In genomic region chr18:59303006-59303405, GRCh38 we compare ENCODE assay signal across 22 cellular contexts. TPM values are rescaled to one million over a fixed set of nuclear protein-coding genes. Genes with fewer than 3 reads are reported as not detected.
DNase-seq lines count a peak whose midpoint lies in the region; ATAC-seq and TF ChIP-seq lines count a peak whose summit lies in the region.
"Had no signal": no experiment of that assay in that cellular context is flagged by ENCODE, and none has a peak within 500 bp of the region (broad histone marks: within the 10 kb centered on the region; RNA-seq: fewer than 3 reads in every experiment).

No MANE protein-coding gene starts in this region.

- H2AFZ ChIP-seq in osteoblast (ENCODE audit: low read length) = no peak overlapping the region

- no peak overlapping the region for H3K4me3 ChIP-seq in osteoblast (ENCODE audit: insufficient read depth, low read length)

- TF ChIP-seq CTCF in osteoblast (IDR thresholded peaks at IDR 0.05; ENCODE audit: extremely low read depth, low read depth, low read length) = no peak

- ATAC-seq in GM19452 (IDR thresholded peaks at IDR 0.05; ENCODE audit: unreplicated experiment) = no peak
- ATAC-seq: HCT116 had no signal

- peaks cover 64% of the 10 kb centered on the region for H3K27me3 ChIP-seq in osteoblast (ENCODE audit: insufficient read depth, low read length)
- H3K27me3 ChIP-seq: BE2C had no signal

- H4K20me1 ChIP-seq in osteoblast (ENCODE audit: insufficient read depth, low read length) = no peaks in the 10 kb centered on the region

- DNase-seq in NCI-H524 (lab: John Stamatoyannopoulos, UW) (peak; percentile 93 to 97), NCI-H82 (lab: John Stamatoyannopoulos, UW) (peak; percentile 75), osteoblast (ENCODE audit: insufficient read length, low spot score, missing footprints) (peak; percentile 27), NCI-H446 treated with DMSO at 0.1 percent for 48 hours (lab: John Stamatoyannopoulos, UW) (no peak)
- no peak for DNase-seq in activated CD4-positive, CD25-positive, alpha-beta regulatory T cell treated with anti-CD3 and anti-CD28 coated beads, Interleukin-2, amount 50 U/mL, for 72 hours
- DNase-seq: ACHN; BE2C; C1 segment of cervical spinal cord; CD4-positive, CD25-positive, alpha-beta regulatory T cell; CD8-positive, alpha-beta memory T cell; COR-L47; DMS153; DMS79; GDM1; GOT3; H7; HFFc6 had no signal

- no peak overlapping the region for H3K4me2 ChIP-seq in osteoblast (ENCODE audit: insufficient read depth, low read length)

- no peak overlapping the region for H3K27ac ChIP-seq in osteoblast (ENCODE audit: low read depth, low read length)
- H3K27ac ChIP-seq: HL-60 had no signal

- no peaks in the 10 kb centered on the region for H3K9me3 ChIP-seq in osteoblast (ENCODE audit: low read depth, low read length)
- H3K9me3 ChIP-seq: BE2C had no signal

- H3K36me3 ChIP-seq in osteoblast (ENCODE audit: insufficient read depth, low read length) = no peaks in the 10 kb centered on the region
- H3K36me3 ChIP-seq: BE2C had no signal

- H3K79me2 ChIP-seq in osteoblast (ENCODE audit: insufficient read depth, low read length) = no peaks in the 10 kb centered on the region

- peaks cover under 1% of the 10 kb centered on the region for H3K4me1 ChIP-seq in osteoblast (ENCODE audit: insufficient read depth, low read length)
- H3K4me1 ChIP-seq: BE2C had no signal

RNA-seq across cellular contexts. Expression of gene CPLX4, which starts 15.4 kb away (rescaled TPM):
- total RNA-seq in osteoblast = not detected in 2 replicates
- total RNA-seq: CD4-positive, CD25-positive, alpha-beta regulatory T cell; CD8-positive, alpha-beta memory T cell; Daoy; H7; HFFc6; HT1080 had no signal

RNA-seq across cellular contexts. Expression of gene RAX, which starts 29.8 kb away (rescaled TPM):
- total RNA-seq in osteoblast = not detected in 2 replicates
- total RNA-seq: CD4-positive, CD25-positive, alpha-beta regulatory T cell; CD8-positive, alpha-beta memory T cell; Daoy; H7; HFFc6; HT1080 had no signal

RNA-seq across cellular contexts. Expression of gene LMAN1, which starts 56.1 kb away (rescaled TPM):
- 189 and 210 TPM in 2 replicates for total RNA-seq in osteoblast

Comparison
In these comparisons a context has a peak if more than half of its experiments do, and no peak if none do; other contexts are left out.
1. DNase-seq: peak in NCI-H524 (2 of 2), NCI-H82 (single experiment) and osteoblast (single experiment); none in activated CD4-positive, CD25-positive, alpha-beta regulatory T cell treated with anti-CD3 and anti-CD28 coated beads, Interleukin-2, amount 50 U/mL, for 72 hours (single experiment) and NCI-H446 treated with DMSO at 0.1 percent for 48 hours (single experiment).